ENCODE assay signal across 35 cellular contexts in the genomic region with DNA sequence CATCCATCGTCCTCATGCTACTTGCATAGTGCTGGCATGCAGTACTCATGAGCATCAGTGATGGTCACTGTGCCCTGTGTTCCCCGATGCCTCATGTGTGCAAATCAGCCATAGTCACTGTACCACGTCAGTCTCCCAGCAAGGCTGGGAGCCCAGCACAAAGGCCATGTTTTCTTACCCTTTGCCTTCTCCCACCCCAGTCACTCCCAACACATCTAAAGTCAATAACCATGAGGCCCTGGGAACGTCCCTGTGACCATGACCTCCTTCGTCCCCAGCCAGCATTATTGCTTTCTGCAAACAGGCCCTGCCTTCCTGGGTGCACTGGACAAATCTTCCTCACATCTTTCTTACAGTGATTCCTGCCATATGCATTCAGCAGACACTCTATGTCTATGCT.
"Had no signal": no experiment of that assay in that cellular context is flagged by ENCODE, and none has a peak within 500 bp of the region (broad histone marks: within the 10 kb centered on the region; RNA-seq: fewer than 3 reads in every experiment).

No MANE protein-coding gene starts in this region.

- H3K27ac Mint-ChIP-seq: activated B cell treated with CpG ODN at 0.5 μM for 24 hours; activated CD4-positive, alpha-beta memory T cell treated with anti-CD3 and anti-CD28 coated beads for 36 hours; activated CD4-positive, alpha-beta T cell treated with anti-CD3 and anti-CD28 coated beads, Interleukin-2, amount 10 ng/mL, durations not matched to agents 24 days and 14 days; activated CD8-positive, alpha-beta T cell treated with anti-CD3 and anti-CD28 coated beads for 36 hours; activated naive CD4-positive, alpha-beta T cell treated with anti-CD3 and anti-CD28 coated beads for 36 hours; activated naive CD4-positive, alpha-beta T cell treated with anti-CD3 and anti-CD28 coated beads, Interleukin-2, amount 50 U/mL, for 72 hours; activated naive CD8-positive, alpha-beta T cell treated with anti-CD3 and anti-CD28 coated beads for 36 hours; activated T-cell treated with anti-CD3 and anti-CD28 coated beads, Interleukin-2, amount 50 U/mL, for 72 hours; activated T-helper 1 cell treated with anti-CD3 and anti-CD28 coated beads, Interleukin-12 subunit alpha, Interleukin-12 subunit beta, Interleukin-2, Interleukin-4 antibody, amounts not matched to agents 30 ng/mL and 10 ng/mL and 1 ng/mL, durations not matched to agents 14 hours and 24 hours and 36 hours; activated T-helper 17 cell treated with anti-CD3 and anti-CD28 coated beads, Interleukin-2, amount 50 U/mL, for 72 hours; brain; T-helper 1 cell treated with Interleukin-12 subunit alpha and Interleukin-12 subunit beta and Interleukin-4 antibody, amounts not matched to agents 30 μg/mL and 1 μg/mL, for 36 hours; T-helper 2 cell treated with Interferon-gamma antibody and Interleukin-4, amounts not matched to agents 5 μg/mL and 100 μg/mL, for 36 hours had no signal

- H3K4me3 ChIP-seq: adrenal gland, ascending aorta, breast epithelium had no signal

- H3K27me3 Mint-ChIP-seq: activated B cell treated with CpG ODN at 0.5 μM for 24 hours; activated CD4-positive, alpha-beta T cell treated with anti-CD3 and anti-CD28 coated beads, Interleukin-2, amount 10 ng/mL, durations not matched to agents 24 days and 14 days had no signal

- H3K27ac ChIP-seq: adrenal gland, ascending aorta, breast epithelium, VCaP had no signal

- DNase-seq: activated B cell treated with CpG ODN at 0.5 μM for 24 hours; activated CD4-positive, alpha-beta memory T cell treated with anti-CD3 and anti-CD28 coated beads for 36 hours; activated CD4-positive, alpha-beta T cell treated with anti-CD3 and anti-CD28 coated beads for 4 hours; activated CD4-positive, alpha-beta T cell treated with anti-CD3 and anti-CD28 coated beads, Interleukin-2, amount 10 ng/mL, durations not matched to agents 24 days and 14 days; activated CD4-positive, alpha-beta T cell treated with anti-CD3 and anti-CD28 coated beads, Interleukin-2, amount 50 U/mL, for 1 hour; activated CD4-positive, alpha-beta T cell treated with anti-CD3 and anti-CD28 coated beads, Interleukin-2, amount 50 U/mL, for 4 hours; activated CD4-positive, CD25-positive, alpha-beta regulatory T cell treated with anti-CD3 and anti-CD28 coated beads, Interleukin-2, amount 50 U/mL, for 72 hours; activated CD8-positive, alpha-beta memory T cell treated with anti-CD3 and anti-CD28 coated beads, Interleukin-2, amount 50 U/mL, for 4 hours; activated CD8-positive, alpha-beta T cell treated with anti-CD3 and anti-CD28 coated beads for 36 hours; activated effector memory CD4-positive, alpha-beta T cell treated with anti-CD3 and anti-CD28 coated beads, Interleukin-2, amount 50 U/mL, for 16 hours; activated gamma-delta T cell treated with Interleukin-2 at 50 U/mL for 16 hours; activated naive CD4-positive, alpha-beta T cell; activated naive CD4-positive, alpha-beta T cell treated with anti-CD3 and anti-CD28 coated beads for 36 hours; activated naive CD4-positive, alpha-beta T cell treated with anti-CD3 and anti-CD28 coated beads, Interleukin-2, amount 50 U/mL, for 16 hours; activated naive CD8-positive, alpha-beta T cell treated with anti-CD3 and anti-CD28 coated beads for 36 hours; activated T-cell treated with anti-CD3 and anti-CD28 coated beads for 4 hours; activated T-cell treated with anti-CD3 and anti-CD28 coated beads, Interleukin-2, amount 50 U/mL, for 1 hour; activated T-cell treated with anti-CD3 and anti-CD28 coated beads, Interleukin-2, amount 50 U/mL, for 4 hours; activated T-cell treated with anti-CD3 and anti-CD28 coated beads, Interleukin-2, amount 50 U/mL, for 72 hours; adrenal gland; amniotic stem cell; central memory CD4-positive, alpha-beta T cell; T-helper 1 cell; T-helper 2 cell; T-helper 9 cell had no signal

- ATAC-seq: activated CD8-positive, alpha-beta T cell treated with anti-CD3 and anti-CD28 coated beads for 36 hours; activated naive CD4-positive, alpha-beta T cell treated with anti-CD3 and anti-CD28 coated beads, Interleukin-2, amount 50 U/mL, for 72 hours; activated T-cell treated with anti-CD3 and anti-CD28 coated beads, Interleukin-2, amount 50 U/mL, for 4 hours; activated T-cell treated with anti-CD3 and anti-CD28 coated beads, Interleukin-2, amount 50 U/mL, for 72 hours; activated T-helper 17 cell treated with anti-CD3 and anti-CD28 coated beads, Interleukin-2, amount 50 U/mL, for 72 hours had no signal

- H3K4me1 Mint-ChIP-seq: activated B cell treated with CpG ODN at 0.5 μM for 24 hours; activated CD4-positive, alpha-beta T cell treated with anti-CD3 and anti-CD28 coated beads, Interleukin-2, amount 10 ng/mL, durations not matched to agents 24 days and 14 days; activated naive CD8-positive, alpha-beta T cell treated with anti-CD3 and anti-CD28 coated beads for 36 hours; activated T-helper 17 cell treated with anti-CD3 and anti-CD28 coated beads, Interleukin-2, amount 50 U/mL, for 72 hours; brain had no signal

- FAIRE-seq: TTC549 had no signal

- H3K4me1 ChIP-seq: adrenal gland, ascending aorta, breast epithelium had no signal

- H3K36me3 ChIP-seq: adrenal gland, ascending aorta, breast epithelium had no signal

- H3K9me3 Mint-ChIP-seq: activated B cell treated with CpG ODN at 0.5 μM for 24 hours; activated CD4-positive, alpha-beta memory T cell treated with anti-CD3 and anti-CD28 coated beads for 36 hours; activated CD4-positive, alpha-beta T cell treated with anti-CD3 and anti-CD28 coated beads, Interleukin-2, amount 10 ng/mL, durations not matched to agents 24 days and 14 days; activated CD8-positive, alpha-beta T cell treated with anti-CD3 and anti-CD28 coated beads for 36 hours; activated naive CD4-positive, alpha-beta T cell treated with anti-CD3 and anti-CD28 coated beads for 36 hours; activated naive CD4-positive, alpha-beta T cell treated with anti-CD3 and anti-CD28 coated beads, Interleukin-2, amount 50 U/mL, for 72 hours; activated naive CD8-positive, alpha-beta T cell treated with anti-CD3 and anti-CD28 coated beads for 36 hours; activated T-cell treated with anti-CD3 and anti-CD28 coated beads, Interleukin-2, amount 50 U/mL, for 4 hours; activated T-cell treated with anti-CD3 and anti-CD28 coated beads, Interleukin-2, amount 50 U/mL, for 72 hours; activated T-helper 1 cell treated with anti-CD3 and anti-CD28 coated beads, Interleukin-12 subunit alpha, Interleukin-12 subunit beta, Interleukin-2, Interleukin-4 antibody, amounts not matched to agents 30 ng/mL and 10 ng/mL and 1 ng/mL, durations not matched to agents 14 hours and 24 hours and 36 hours; activated T-helper 17 cell treated with anti-CD3 and anti-CD28 coated beads, Interleukin-2, amount 50 U/mL, for 72 hours; T-helper 1 cell treated with Interleukin-12 subunit alpha and Interleukin-12 subunit beta and Interleukin-4 antibody, amounts not matched to agents 30 μg/mL and 1 μg/mL, for 36 hours; T-helper 2 cell treated with Interferon-gamma antibody and Interleukin-4, amounts not matched to agents 5 μg/mL and 100 μg/mL, for 36 hours had no signal

- H3K27me3 ChIP-seq: adrenal gland, ascending aorta had no signal

- H3K36me3 Mint-ChIP-seq: activated CD4-positive, alpha-beta memory T cell treated with anti-CD3 and anti-CD28 coated beads for 36 hours; activated naive CD4-positive, alpha-beta T cell treated with anti-CD3 and anti-CD28 coated beads, Interleukin-2, amount 50 U/mL, for 72 hours; activated naive CD8-positive, alpha-beta T cell treated with anti-CD3 and anti-CD28 coated beads for 36 hours; brain had no signal

- H3K4me3 Mint-ChIP-seq: activated B cell treated with CpG ODN at 0.5 μM for 24 hours; activated CD4-positive, alpha-beta memory T cell treated with anti-CD3 and anti-CD28 coated beads for 36 hours; activated CD4-positive, alpha-beta T cell treated with anti-CD3 and anti-CD28 coated beads, Interleukin-2, amount 10 ng/mL, durations not matched to agents 24 days and 14 days; activated CD8-positive, alpha-beta T cell treated with anti-CD3 and anti-CD28 coated beads for 36 hours; activated naive CD4-positive, alpha-beta T cell treated with anti-CD3 and anti-CD28 coated beads for 36 hours; activated naive CD8-positive, alpha-beta T cell treated with anti-CD3 and anti-CD28 coated beads for 36 hours; activated T-cell treated with anti-CD3 and anti-CD28 coated beads, Interleukin-2, amount 50 U/mL, for 4 hours; activated T-cell treated with anti-CD3 and anti-CD28 coated beads, Interleukin-2, amount 50 U/mL, for 72 hours; activated T-helper 1 cell treated with anti-CD3 and anti-CD28 coated beads, Interleukin-12 subunit alpha, Interleukin-12 subunit beta, Interleukin-2, Interleukin-4 antibody, amounts not matched to agents 30 ng/mL and 10 ng/mL and 1 ng/mL, durations not matched to agents 14 hours and 24 hours and 36 hours; activated T-helper 17 cell treated with anti-CD3 and anti-CD28 coated beads, Interleukin-2, amount 50 U/mL, for 72 hours; brain; T-helper 1 cell treated with Interleukin-12 subunit alpha and Interleukin-12 subunit beta and Interleukin-4 antibody, amounts not matched to agents 30 μg/mL and 1 μg/mL, for 36 hours; T-helper 2 cell treated with Interferon-gamma antibody and Interleukin-4, amounts not matched to agents 5 μg/mL and 100 μg/mL, for 36 hours had no signal

- H3K9me3 ChIP-seq: adrenal gland, ascending aorta, breast epithelium had no signal
